Comparison of ENCODE assay signal across 15 cellular contexts in the genomic region with DNA sequence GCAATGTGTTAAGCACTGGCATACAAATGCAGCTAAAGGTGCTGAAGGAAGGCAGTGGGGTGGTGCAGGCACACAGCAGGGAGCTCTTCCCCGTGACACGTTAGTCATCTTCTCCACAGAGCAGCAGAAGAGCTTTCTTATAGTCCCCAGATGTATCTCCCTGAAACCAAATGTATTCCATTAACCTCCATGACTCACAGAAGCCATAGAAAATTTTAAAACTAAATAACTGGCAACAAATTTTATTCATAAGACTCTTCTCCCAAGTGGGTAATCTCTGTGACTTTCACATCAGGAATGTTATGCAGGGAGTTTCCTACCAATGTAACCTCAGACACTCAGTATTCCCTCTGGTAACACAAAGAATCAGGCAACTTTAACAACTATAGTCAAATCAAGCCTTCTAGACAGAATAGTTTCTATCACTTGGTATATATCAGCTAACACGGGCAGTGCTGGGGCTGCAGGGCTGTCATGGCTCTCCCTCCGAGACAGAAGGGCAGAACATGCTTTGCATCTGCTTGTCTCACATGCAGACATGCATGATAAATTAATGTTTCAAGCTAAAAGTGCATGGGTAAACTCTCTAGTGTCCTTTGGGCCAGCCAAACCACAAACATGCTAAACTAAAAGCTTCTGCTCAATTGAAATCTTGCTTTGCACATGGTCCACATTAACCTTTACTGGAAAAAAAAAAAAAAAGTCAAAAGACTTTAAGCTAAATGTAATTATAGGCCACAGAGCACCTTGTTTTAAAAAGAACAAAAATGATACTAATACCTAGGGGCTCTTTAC. TPM values are rescaled to one million over a fixed set of nuclear protein-coding genes. Genes with fewer than 3 reads are reported as not detected.
DNase-seq lines count a peak whose midpoint lies in the region; ATAC-seq and TF ChIP-seq lines count a peak whose summit lies in the region.
"Had no signal": no experiment of that assay in that cellular context is flagged by ENCODE, and none has a peak within 500 bp of the region (broad histone marks: within the 10 kb centered on the region; RNA-seq: fewer than 3 reads in every experiment).

No MANE protein-coding gene starts in this region.

- WGBS in esophagus muscularis mucosa = 70% methylated on average over 4 of the region's 4 CpGs

- no peak overlapping the region for H3K4me3 Mint-ChIP-seq in activated CD4-positive, alpha-beta T cell treated with anti-CD3 and anti-CD28 coated beads for 36 hours
- H3K4me3 Mint-ChIP-seq in activated CD4-positive, alpha-beta T cell treated with anti-CD3 and anti-CD28 coated beads, Interleukin-2, amount 10 ng/mL, durations not matched to agents 24 days and 14 days = no peak overlapping the region

- no peak for TF ChIP-seq POLR2A in esophagus muscularis mucosa (IDR thresholded peaks at IDR 0.05; ENCODE audit: low read depth)

- no peaks in the 10 kb centered on the region for H3K9me3 ChIP-seq in esophagus muscularis mucosa
- H3K9me3 ChIP-seq: transverse colon had no signal

- TF ChIP-seq CTCF in foreskin keratinocyte (conservative IDR thresholded peaks at IDR 0.05) = no peak
- TF ChIP-seq CTCF in esophagus muscularis mucosa (IDR thresholded peaks at IDR 0.05) = no peak

- no peak overlapping the region for H3K27ac Mint-ChIP-seq in activated CD4-positive, alpha-beta T cell treated with anti-CD3 and anti-CD28 coated beads for 36 hours
- H3K27ac Mint-ChIP-seq in activated CD4-positive, alpha-beta T cell treated with anti-CD3 and anti-CD28 coated beads, Interleukin-2, amount 10 ng/mL, durations not matched to agents 24 days and 14 days = no peak overlapping the region

- H3K4me3 ChIP-seq in esophagus muscularis mucosa = no peak overlapping the region
- H3K4me3 ChIP-seq: transverse colon had no signal

- POLR2A ChIA-PET in activated CD4-positive, alpha-beta T cell treated with anti-CD3 and anti-CD28 coated beads for 36 hours (lab: Charles Lee) = interaction anchor here (0.6 kb wide), 1 partner anchor 697 kb away, joined by 3 read pairs; no protein-coding TSS in a partner anchor

- CTCF ChIA-PET in activated CD4-positive, alpha-beta T cell treated with anti-CD3 and anti-CD28 coated beads for 36 hours (lab: Charles Lee) = interaction anchor here (0.6 to 1.5 kb wide), 4 partner anchors 10 to 60 kb away, joined by 3 to 5 read pairs (median 4); no protein-coding TSS in a partner anchor

- peaks cover 8% of the 10 kb centered on the region for H3K4me1 Mint-ChIP-seq in activated CD4-positive, alpha-beta T cell treated with anti-CD3 and anti-CD28 coated beads for 36 hours
- H3K4me1 Mint-ChIP-seq in activated CD4-positive, alpha-beta T cell treated with anti-CD3 and anti-CD28 coated beads, Interleukin-2, amount 10 ng/mL, durations not matched to agents 24 days and 14 days = peaks cover 5% of the 10 kb centered on the region

- no peaks in the 10 kb centered on the region for H3K9me3 Mint-ChIP-seq in activated CD4-positive, alpha-beta T cell treated with anti-CD3 and anti-CD28 coated beads for 36 hours (ENCODE audit: low read depth)
- no peaks in the 10 kb centered on the region for H3K9me3 Mint-ChIP-seq in activated CD4-positive, alpha-beta T cell treated with anti-CD3 and anti-CD28 coated beads, Interleukin-2, amount 10 ng/mL, durations not matched to agents 24 days and 14 days

- peaks cover 44 to 85% (median 73%) of the 10 kb centered on the region in 4 donors for H3K36me3 ChIP-seq in esophagus muscularis mucosa

- H3K27me3 Mint-ChIP-seq in activated CD4-positive, alpha-beta T cell treated with anti-CD3 and anti-CD28 coated beads for 36 hours = no peaks in the 10 kb centered on the region
- H3K27me3 Mint-ChIP-seq in activated CD4-positive, alpha-beta T cell treated with anti-CD3 and anti-CD28 coated beads, Interleukin-2, amount 10 ng/mL, durations not matched to agents 24 days and 14 days = no peaks in the 10 kb centered on the region

- intact Hi-C loops in activated CD4-positive, alpha-beta T cell treated with anti-CD3 and anti-CD28 coated beads for 36 hours (cut with DNase I, micrococcal nuclease) = no loop called here
- intact Hi-C loops in activated CD4-positive, alpha-beta T cell treated with anti-CD3 and anti-CD28 coated beads, Interleukin-2, amount 10 ng/mL, durations not matched to agents 24 days and 14 days (cut with micrococcal nuclease) = no loop called here
- intact Hi-C loops in esophagus muscularis mucosa (cut with DNase I) = no loop called here

- no peak for DNase-seq in activated CD4-positive, alpha-beta T cell treated with anti-CD3 and anti-CD28 coated beads for 36 hours
- DNase-seq in activated CD4-positive, alpha-beta T cell treated with anti-CD3 and anti-CD28 coated beads, Interleukin-2, amount 10 ng/mL, durations not matched to agents 24 days and 14 days = no peak
- DNase-seq in foreskin keratinocyte (peak; percentile 84 to 94), smooth muscle cell of the brain vasculature (ENCODE audit: low read depth, low spot score) (peak; percentile 84), esophagus muscularis mucosa (ENCODE audit: extremely low spot score) (no peak), NCI-H345 treated with DMSO at 0.1 percent for 48 hours (lab: John Stamatoyannopoulos, UW; ENCODE audit: unreplicated experiment) (no peak)
- DNase-seq: activated naive CD4-positive, alpha-beta T cell treated with anti-CD3 and anti-CD28 coated beads, Interleukin-2, amount 50 U/mL, for 16 hours; KBM-7; kidney; NCI-H2171 treated with DMSO at 0.1 percent for 48 hours; SHP77 treated with DMSO at 0.1 percent for 48 hours; transverse colon had no signal

- H3K4me1 ChIP-seq in foreskin keratinocyte = peaks cover 8% of the 10 kb centered on the region
- no peaks in the 10 kb centered on the region for H3K4me1 ChIP-seq in esophagus muscularis mucosa

- peaks cover 36% of the 10 kb centered on the region for H3K36me3 Mint-ChIP-seq in activated CD4-positive, alpha-beta T cell treated with anti-CD3 and anti-CD28 coated beads for 36 hours (ENCODE audit: low read depth)
- H3K36me3 Mint-ChIP-seq in activated CD4-positive, alpha-beta T cell treated with anti-CD3 and anti-CD28 coated beads, Interleukin-2, amount 10 ng/mL, durations not matched to agents 24 days and 14 days (ENCODE audit: low read depth) = peaks cover 55% of the 10 kb centered on the region

- ATAC-seq in activated CD4-positive, alpha-beta T cell treated with anti-CD3 and anti-CD28 coated beads for 36 hours = peak; percentile 49
- ATAC-seq in SK-N-SH treated with all-trans-retinoic acid at 6 μM for 48 hours (peak; percentile 92), foreskin keratinocyte (peak; percentile 97), GM21528 (IDR thresholded peaks at IDR 0.05; ENCODE audit: low FRiP score, unreplicated experiment) (no peak)

- H3K27me3 ChIP-seq in foreskin keratinocyte (no peaks in the 10 kb centered on the region), esophagus muscularis mucosa (no peaks in the 10 kb centered on the region)
- H3K27me3 ChIP-seq: transverse colon had no signal

- TF ChIP-seq EP300 in esophagus muscularis mucosa (IDR thresholded peaks at IDR 0.05) = no peak

- H3K27ac ChIP-seq in foreskin keratinocyte (peak overlapping the region; percentile 87), esophagus muscularis mucosa (replicated peaks in 1 of 4) (no peak overlapping the region)
- H3K27ac ChIP-seq: 22Rv1, transverse colon had no signal

TF ChIP-seq in SK-N-SH treated with all-trans-retinoic acid at 6 μM for 48 hours, 23 proteins besides CTCF, POLR2A, EP300 and RAD21:
- TF ChIP-seq CSDC2 (CRISPR knock-in tag; IDR thresholded peaks at IDR 0.05) (no peak), ISL1 (CRISPR knock-in tag; IDR thresholded peaks at IDR 0.05) (peak; percentile 38; the same call in 1 of the 2 replicates)

RNA-seq across cellular contexts. Expression of gene ANXA5, which starts 28.2 kb away (rescaled TPM):
- total RNA-seq in activated CD4-positive, alpha-beta T cell treated with anti-CD3 and anti-CD28 coated beads for 36 hours = 100 to 1,000 TPM; 105 to 117 TPM
- total RNA-seq in activated CD4-positive, alpha-beta T cell treated with anti-CD3 and anti-CD28 coated beads, Interleukin-2, amount 10 ng/mL, durations not matched to agents 24 days and 14 days = 107 TPM in 2 replicates
- total RNA-seq in foreskin keratinocyte = 445 and 484 TPM in 2 replicates
- polyA plus RNA-seq in foreskin keratinocyte = 393 and 397 TPM in 2 replicates
- 100 to 1,000 TPM; 242 to 338 (median 270) TPM for total RNA-seq in esophagus muscularis mucosa

Comparison
In these comparisons a context has a peak if more than half of its experiments do, and no peak if none do; other contexts are left out.
1. DNase-seq: peak in foreskin keratinocyte (2 of 2) and smooth muscle cell of the brain vasculature (single experiment); none in activated CD4-positive, alpha-beta T cell treated with anti-CD3 and anti-CD28 coated beads for 36 hours (single experiment), activated CD4-positive, alpha-beta T cell treated with anti-CD3 and anti-CD28 coated beads, Interleukin-2, amount 10 ng/mL, durations not matched to agents 24 days and 14 days (single experiment), esophagus muscularis mucosa (single experiment) and NCI-H345 treated with DMSO at 0.1 percent for 48 hours (single experiment).